In genomic region chr11:65621460-65621859, GRCh38 we compare ENCODE assay signal across 19 cellular contexts. TPM values are rescaled to one million over a fixed set of nuclear protein-coding genes. Genes with fewer than 3 reads are reported as not detected.
DNase-seq lines count a peak whose midpoint lies in the region; ATAC-seq, FAIRE-seq and TF ChIP-seq lines count a peak whose summit lies in the region.
"Had no signal": no experiment of that assay in that cellular context is flagged by ENCODE, and none has a peak within 500 bp of the region (broad histone marks: within the 10 kb centered on the region; RNA-seq: fewer than 3 reads in every experiment).

No MANE protein-coding gene starts in this region.

- DNase-seq in activated naive CD4-positive, alpha-beta T cell treated with anti-CD3 and anti-CD28 coated beads, Interleukin-2, amount 10 ng/mL, durations not matched to agents 7 days and 5 days, result no peak
- no peak for DNase-seq in activated naive CD4-positive, alpha-beta T cell (lab: John Stamatoyannopoulos, UW)
- DNase-seq in K562 (ENCODE audit: extremely low read depth in 1 of 4, low spot score in 3 of 4) (no peak), NAMALWA (ENCODE audit: low spot score) (no peak), DMS79 treated with DMSO at 0.1 percent for 48 hours (lab: John Stamatoyannopoulos, UW) (no peak)
- no peak for DNase-seq in stimulated activated effector memory CD8-positive, alpha-beta T cell treated with anti-CD3 and anti-CD28 coated beads, Interleukin-12 subunit alpha, Interleukin-12 subunit beta, amount 100 ng/mL, for 72 hours (ENCODE audit: low spot score in 2 of 2)
- DNase-seq: CD8-positive, alpha-beta T cell; DMS79; NCI-H187 treated with DMSO at 0.1 percent for 48 hours; NCI-H345; NCI-H526 treated with DMSO at 0.1 percent for 48 hours; SHP77 treated with DMSO at 0.1 percent for 48 hours had no signal

- peaks cover 35% of the 10 kb centered on the region for H3K36me3 Mint-ChIP-seq in activated naive CD4-positive, alpha-beta T cell treated with anti-CD3 and anti-CD28 coated beads, Interleukin-2, amount 10 ng/mL, durations not matched to agents 7 days and 5 days
- peaks cover 91% of the 10 kb centered on the region for H3K36me3 Mint-ChIP-seq in stimulated activated effector memory CD8-positive, alpha-beta T cell treated with anti-CD3 and anti-CD28 coated beads, Interleukin-12 subunit alpha, Interleukin-12 subunit beta, amount 100 ng/mL, for 72 hours

- H3K9me1 ChIP-seq in K562 (ENCODE audit: control insufficient read depth, insufficient read depth, low read length), result no peaks in the 10 kb centered on the region

- H3K9me3 ChIP-seq in K562 (replicated peaks; ENCODE audit: control insufficient read depth, insufficient read depth, low read depth, low read length), result no peaks in the 10 kb centered on the region
- H3K9me3 ChIP-seq: BLaER1 had no signal

- peaks cover 17% of the 10 kb centered on the region for H3K79me2 ChIP-seq in K562 (ENCODE audit: control insufficient read depth, insufficient read depth, low read length)

- no peak overlapping the region; a peak in 1 of 4 replicates for H3K9ac ChIP-seq in K562 (ENCODE audit: insufficient read depth in 1 of 2, low read depth in 2 of 2, low read length in 2 of 2)
- H3K9ac ChIP-seq: BLaER1 had no signal

- no peak for TF ChIP-seq CTCF in K562 (IDR thresholded peaks at IDR 0.05 in 2 of 3, conservative IDR thresholded peaks at IDR 0.05 in 1 of 3; ENCODE audit: insufficient read depth in 2 of 3, low read depth in 1 of 3, low read length in 3 of 3)

- no peaks in the 10 kb centered on the region for H3K9me3 Mint-ChIP-seq in activated naive CD4-positive, alpha-beta T cell treated with anti-CD3 and anti-CD28 coated beads, Interleukin-2, amount 10 ng/mL, durations not matched to agents 7 days and 5 days
- no peaks in the 10 kb centered on the region for H3K9me3 Mint-ChIP-seq in stimulated activated effector memory CD8-positive, alpha-beta T cell treated with anti-CD3 and anti-CD28 coated beads, Interleukin-12 subunit alpha, Interleukin-12 subunit beta, amount 100 ng/mL, for 72 hours
- H3K9me3 Mint-ChIP-seq: CD8-positive, alpha-beta T cell; GM23338 had no signal

- H3K4me3 Mint-ChIP-seq in activated naive CD4-positive, alpha-beta T cell treated with anti-CD3 and anti-CD28 coated beads, Interleukin-2, amount 10 ng/mL, durations not matched to agents 7 days and 5 days, result no peak overlapping the region
- no peak overlapping the region for H3K4me3 Mint-ChIP-seq in stimulated activated effector memory CD8-positive, alpha-beta T cell treated with anti-CD3 and anti-CD28 coated beads, Interleukin-12 subunit alpha, Interleukin-12 subunit beta, amount 100 ng/mL, for 72 hours
- H3K4me3 Mint-ChIP-seq: CD8-positive, alpha-beta T cell; GM23338 had no signal

- no TSS peak for BruUV-seq in K562 (replicated peaks; lab: Mats Ljungman, UMichigan)

- H3K4me3 ChIP-seq in K562, result no peak overlapping the region
- H3K4me3 ChIP-seq: BLaER1, GM23338 had no signal

- peaks cover 92% of the 10 kb centered on the region; the same call in 2 of the 3 replicates for H3K36me3 ChIP-seq in K562 (ENCODE audit: control insufficient read depth, insufficient read depth, low read length)

- no peaks in the 10 kb centered on the region for H3K27me3 Mint-ChIP-seq in activated naive CD4-positive, alpha-beta T cell treated with anti-CD3 and anti-CD28 coated beads, Interleukin-2, amount 10 ng/mL, durations not matched to agents 7 days and 5 days

- peaks cover 25% of the 10 kb centered on the region for H3K4me1 Mint-ChIP-seq in activated naive CD4-positive, alpha-beta T cell treated with anti-CD3 and anti-CD28 coated beads, Interleukin-2, amount 10 ng/mL, durations not matched to agents 7 days and 5 days
- peaks cover 35% of the 10 kb centered on the region for H3K4me1 Mint-ChIP-seq in stimulated activated effector memory CD8-positive, alpha-beta T cell treated with anti-CD3 and anti-CD28 coated beads, Interleukin-12 subunit alpha, Interleukin-12 subunit beta, amount 100 ng/mL, for 72 hours

- H4K20me1 ChIP-seq in K562 (replicated peaks; ENCODE audit: control insufficient read depth, insufficient read depth, low read length), result no peaks in the 10 kb centered on the region; the same call in 1 of the 2 replicates

- no peaks in the 10 kb centered on the region for H3K27me3 ChIP-seq in K562 (ENCODE audit: control insufficient read depth in 2 of 2, insufficient read depth in 2 of 2, low read length in 2 of 2)
- H3K27me3 ChIP-seq: BLaER1 had no signal

- no peak overlapping the region for H2AFZ ChIP-seq in K562 (ENCODE audit: low read depth, low read length)
- H2AFZ ChIP-seq: GM23338 had no signal

- H3K4me1 ChIP-seq in K562 (replicated peaks in 1 of 2; ENCODE audit: control insufficient read depth in 2 of 2, insufficient read depth in 2 of 2, low read length in 2 of 2), result peaks cover 6 to 60% of the 10 kb centered on the region in 2 experiments; a peak in 3 of 5 replicates

- TF ChIP-seq RAD21 in K562 (CRISPR knock-in tag; conservative IDR thresholded peaks at IDR 0.05 in 1 of 2, IDR thresholded peaks at IDR 0.05 in 1 of 2), result no peak

- TF ChIP-seq POLR2A in K562 (conservative IDR thresholded peaks at IDR 0.05), result no peak

- intact Hi-C loops in K562 (cut with micrococcal nuclease), result no loop called here

- no peak overlapping the region for H3K4me2 ChIP-seq in K562 (ENCODE audit: insufficient read depth, low read length)
- H3K4me2 ChIP-seq: BLaER1, GM23338 had no signal

- in situ Hi-C loops in K562 (cut with MboI), result no loop called here

- H3K27ac ChIP-seq in K562 (ENCODE audit: extremely low read depth, low read depth, low read length), result no peak overlapping the region
- H3K27ac ChIP-seq: BLaER1, HL-60 had no signal

- no peak for ATAC-seq in K562
- ATAC-seq in stimulated activated effector memory CD8-positive, alpha-beta T cell treated with anti-CD3 and anti-CD28 coated beads, Interleukin-12 subunit alpha, Interleukin-12 subunit beta, amount 100 ng/mL, for 72 hours, result no peak
- ATAC-seq: CD8-positive, alpha-beta T cell; GM23338; HCT116 had no signal

- CTCF ChIA-PET in activated naive CD4-positive, alpha-beta T cell treated with anti-CD3 and anti-CD28 coated beads, Interleukin-2, amount 10 ng/mL, durations not matched to agents 7 days and 5 days (lab: Charles Lee), result no interaction called here
- CTCF ChIA-PET in K562 (lab: Yijun Ruan, JAX; ENCODE audit: low intra/inter-chr PET ratio), result no interaction called here

- H3K27ac Mint-ChIP-seq in activated naive CD4-positive, alpha-beta T cell treated with anti-CD3 and anti-CD28 coated beads, Interleukin-2, amount 10 ng/mL, durations not matched to agents 7 days and 5 days, result peak overlapping the region; percentile 19
- H3K27ac Mint-ChIP-seq in stimulated activated effector memory CD8-positive, alpha-beta T cell treated with anti-CD3 and anti-CD28 coated beads, Interleukin-12 subunit alpha, Interleukin-12 subunit beta, amount 100 ng/mL, for 72 hours, result peak overlapping the region; percentile 79
- H3K27ac Mint-ChIP-seq: CD8-positive, alpha-beta T cell; GM23338 had no signal

- 96% methylated on average over 14 of the region's 14 CpGs for WGBS in K562 (ENCODE audit: insufficient coverage, low coverage, missing lambda C conversion rate)

- TF ChIP-seq EP300 in K562 (IDR thresholded peaks at IDR 0.05; ENCODE audit: low read length), result no peak

- FAIRE-seq in K562 (lab: Jason Lieb, UNC), result no peak
- FAIRE-seq: A204.1, D721Med had no signal

- POLR2A ChIA-PET in K562 (lab: Yijun Ruan, JAX), result interaction anchor here (0.9 to 2.9 kb wide), 4 partner anchors 9 to 17 kb away, joined by 3 to 8 read pairs (median 4); partner anchors contain the start of gene SIPA1

RNA-seq across cellular contexts. Expression of gene PCNX3, which starts 5.9 kb away (rescaled TPM):
- 75.0 and 267 TPM in 2 replicates for total RNA-seq in K562 (2011; cell fraction: chromatin; rRNA removed; ENCODE audit: low replicate concordance)
- 170 and 187 TPM in 2 replicates for total RNA-seq in K562 (2011; cell fraction: nucleolus; rRNA removed)
- 110 and 119 TPM in 2 replicates for total RNA-seq in K562 (2011; cell fraction: nucleoplasm; rRNA removed)
- total RNA-seq in K562 (2014; rRNA removed), result 21.3 and 24.3 TPM in 2 replicates
- total RNA-seq in K562 (2014; rRNA removed; fragmentation: Illumina TruSeq; extraction: Trizol), result 2.5 and 4.3 TPM in 2 replicates
- total RNA-seq in K562 (2015; rRNA removed; fragmentation: Illumina TruSeq; extraction: Trizol), result 13.9 and 14.1 TPM in 2 replicates
- 40.0 and 47.8 TPM in 2 replicates for total RNA-seq in K562 (2021)
- 9.2 and 19.0 TPM in 2 replicates for polyA plus RNA-seq in K562 (2011; rRNA removed)
- 17.7 and 33.4 TPM in 2 replicates for polyA plus RNA-seq in K562 (2011; cell fraction: cytosol; rRNA removed)
- 87.8 and 157 TPM in 2 replicates for polyA plus RNA-seq in K562 (2011; cell fraction: nucleus; rRNA removed)
- polyA plus RNA-seq in K562 (2012), result 25.3 and 40.1 TPM in 2 replicates
- 12.8 and 28.6 TPM in 2 replicates for polyA plus RNA-seq in K562 (2014; fragmentation: Illumina TruSeq; extraction: Trizol)
- under 1 TPM; 0.11 to 0.29 TPM for polyA plus RNA-seq in K562 (2014; fragmentation: Nextera tagmentation; extraction: Ambion mirVana)
- polyA plus RNA-seq in K562 (2014; rRNA removed), result 30.1 and 32.8 TPM in 2 replicates
- polyA minus RNA-seq in K562 (2011; rRNA and poly(A)+ RNA removed), result 8.4 and 10.6 TPM in 2 replicates
- polyA minus RNA-seq in K562 (2011; cell fraction: cytosol; rRNA and poly(A)+ RNA removed), result 25.9 and 35.1 TPM in 2 replicates
- 43.0 and 43.9 TPM in 2 replicates for polyA minus RNA-seq in K562 (2011; cell fraction: nucleus; rRNA and poly(A)+ RNA removed)

RNA-seq across cellular contexts. Expression of gene MAP3K11, which starts 7.4 kb away (rescaled TPM):
- total RNA-seq in K562 (2011; cell fraction: chromatin; rRNA removed; ENCODE audit: low replicate concordance), result 60.6 and 168 TPM in 2 replicates
- total RNA-seq in K562 (2011; cell fraction: nucleolus; rRNA removed), result 72.6 and 83.4 TPM in 2 replicates
- 51.5 and 63.5 TPM in 2 replicates for total RNA-seq in K562 (2011; cell fraction: nucleoplasm; rRNA removed)
- total RNA-seq in K562 (2014; rRNA removed), result 28.7 and 39.9 TPM in 2 replicates
- 5.4 and 9.0 TPM in 2 replicates for total RNA-seq in K562 (2014; rRNA removed; fragmentation: Illumina TruSeq; extraction: Trizol)
- total RNA-seq in K562 (2015; rRNA removed; fragmentation: Illumina TruSeq; extraction: Trizol), result 18.2 and 20.5 TPM in 2 replicates
- 42.7 and 47.7 TPM in 2 replicates for total RNA-seq in K562 (2021)
- polyA plus RNA-seq in K562 (2011; rRNA removed), result 13.1 and 18.0 TPM in 2 replicates
- polyA plus RNA-seq in K562 (2011; cell fraction: cytosol; rRNA removed), result 19.3 and 52.1 TPM in 2 replicates
- 31.1 and 52.1 TPM in 2 replicates for polyA plus RNA-seq in K562 (2011; cell fraction: nucleus; rRNA removed)
- polyA plus RNA-seq in K562 (2012), result 35.9 and 37.4 TPM in 2 replicates
- 12.2 and 23.0 TPM in 2 replicates for polyA plus RNA-seq in K562 (2014; fragmentation: Illumina TruSeq; extraction: Trizol)
- 1 to 10 TPM in 1 of 2 experiments, under 1 TPM in 1; 0.77 to 1.6 TPM for polyA plus RNA-seq in K562 (2014; fragmentation: Nextera tagmentation; extraction: Ambion mirVana)
- polyA plus RNA-seq in K562 (2014; rRNA removed), result 25.0 and 31.6 TPM in 2 replicates
- 14.7 TPM in 2 replicates for polyA minus RNA-seq in K562 (2011; rRNA and poly(A)+ RNA removed)
- 23.4 and 26.2 TPM in 2 replicates for polyA minus RNA-seq in K562 (2011; cell fraction: cytosol; rRNA and poly(A)+ RNA removed)
- polyA minus RNA-seq in K562 (2011; cell fraction: nucleus; rRNA and poly(A)+ RNA removed), result 24.2 and 31.1 TPM in 2 replicates

RNA-seq across cellular contexts. Expression of gene SIPA1, which starts 16.4 kb away (rescaled TPM):
- total RNA-seq in K562 (2011; cell fraction: chromatin; rRNA removed; ENCODE audit: low replicate concordance), result 26.8 and 126 TPM in 2 replicates
- total RNA-seq in K562 (2011; cell fraction: nucleolus; rRNA removed), result 79.4 and 96.4 TPM in 2 replicates
- total RNA-seq in K562 (2011; cell fraction: nucleoplasm; rRNA removed), result 35.7 and 43.0 TPM in 2 replicates
- total RNA-seq in K562 (2014; rRNA removed) (45.7 and 56.0 TPM in 2 replicates), K562 (2014; rRNA removed; fragmentation: Illumina TruSeq; extraction: Trizol) (12.4 and 14.2 TPM in 2 replicates), K562 (2015; rRNA removed; fragmentation: Illumina TruSeq; extraction: Trizol) (28.3 and 29.2 TPM in 2 replicates), K562 (2021) (83.1 and 85.8 TPM in 2 replicates)
- polyA plus RNA-seq in K562 (2011; rRNA removed) (16.8 and 31.3 TPM in 2 replicates), K562 (2014; fragmentation: Illumina TruSeq; extraction: Trizol) (15.5 and 30.0 TPM in 2 replicates), K562 (2014; fragmentation: Nextera tagmentation; extraction: Ambion mirVana) (1 to 10 TPM in 1 of 2 experiments, under 1 TPM in 1; 0.25 to 1.4 TPM), K562 (2014; rRNA removed) (34.7 and 37.2 TPM in 2 replicates)
- polyA plus RNA-seq in K562 (2011; cell fraction: cytosol; rRNA removed), result 19.5 and 74.2 TPM in 2 replicates
- polyA plus RNA-seq in K562 (2011; cell fraction: nucleus; rRNA removed), result 72.0 and 175 TPM in 2 replicates
- 54.8 and 65.0 TPM in 2 replicates for polyA plus RNA-seq in K562 (2012)
- polyA minus RNA-seq in K562 (2011; rRNA and poly(A)+ RNA removed), result 15.4 and 26.3 TPM in 2 replicates
- polyA minus RNA-seq in K562 (2011; cell fraction: cytosol; rRNA and poly(A)+ RNA removed), result 43.1 and 44.1 TPM in 2 replicates
- polyA minus RNA-seq in K562 (2011; cell fraction: nucleus; rRNA and poly(A)+ RNA removed), result 26.3 and 33.0 TPM in 2 replicates

RNA-seq across cellular contexts. Expression of gene KCNK7, which starts 25.9 kb away (rescaled TPM):
- 0.33 and 1.00 TPM in 2 replicates for total RNA-seq in K562 (2011; cell fraction: chromatin; rRNA removed; ENCODE audit: low replicate concordance)
- 0.26 TPM in 1 of 2 replicates, not detected in the other for total RNA-seq in K562 (2011; cell fraction: nucleolus; rRNA removed)
- 0.29 TPM in 1 of 2 replicates, not detected in the other for total RNA-seq in K562 (2011; cell fraction: nucleoplasm; rRNA removed)
- total RNA-seq in K562 (2014; rRNA removed), result not detected in 2 replicates
- total RNA-seq in K562 (2014; rRNA removed; fragmentation: Illumina TruSeq; extraction: Trizol), result not detected in 2 replicates
- total RNA-seq in K562 (2015; rRNA removed; fragmentation: Illumina TruSeq; extraction: Trizol), result not detected in 2 replicates
- total RNA-seq in K562 (2021), result 0.40 TPM in 1 of 2 replicates, not detected in the other
- not detected in 2 replicates for polyA plus RNA-seq in K562 (2011; rRNA removed)
- 0.28 TPM in 1 of 2 replicates, not detected in the other for polyA plus RNA-seq in K562 (2011; cell fraction: cytosol; rRNA removed)
- polyA plus RNA-seq in K562 (2011; cell fraction: nucleus; rRNA removed), result not detected in 2 replicates
- polyA plus RNA-seq in K562 (2012), result 0.39 and 0.58 TPM in 2 replicates
- not detected in 2 replicates for polyA plus RNA-seq in K562 (2014; fragmentation: Illumina TruSeq; extraction: Trizol)
- polyA plus RNA-seq in K562 (2014; fragmentation: Nextera tagmentation; extraction: Ambion mirVana), result not detected
- 0.07 TPM in 1 of 2 replicates, not detected in the other for polyA plus RNA-seq in K562 (2014; rRNA removed)
- not detected in 2 replicates for polyA minus RNA-seq in K562 (2011; rRNA and poly(A)+ RNA removed)
- polyA minus RNA-seq in K562 (2011; cell fraction: cytosol; rRNA and poly(A)+ RNA removed), result not detected in 2 replicates
- polyA minus RNA-seq in K562 (2011; cell fraction: nucleus; rRNA and poly(A)+ RNA removed), result 0.27 TPM in 1 of 2 replicates, not detected in the other
- total RNA-seq: G401, GM23338 had no signal

RNA-seq across cellular contexts. Expression of gene RELA, which starts 41.3 kb away (rescaled TPM):
- 79.5 and 201 TPM in 2 replicates for total RNA-seq in K562 (2011; cell fraction: chromatin; rRNA removed; ENCODE audit: low replicate concordance)
- total RNA-seq in K562 (2011; cell fraction: nucleolus; rRNA removed), result 107 and 114 TPM in 2 replicates
- total RNA-seq in K562 (2011; cell fraction: nucleoplasm; rRNA removed), result 101 and 117 TPM in 2 replicates
- total RNA-seq in K562 (2014; rRNA removed) (33.4 and 37.6 TPM in 2 replicates), K562 (2014; rRNA removed; fragmentation: Illumina TruSeq; extraction: Trizol) (13.6 and 14.2 TPM in 2 replicates), K562 (2015; rRNA removed; fragmentation: Illumina TruSeq; extraction: Trizol) (20.6 and 21.0 TPM in 2 replicates), K562 (2021) (52.2 and 62.0 TPM in 2 replicates)
- polyA plus RNA-seq in K562 (2011; rRNA removed) (17.0 and 30.8 TPM in 2 replicates), K562 (2014; fragmentation: Illumina TruSeq; extraction: Trizol) (46.8 and 67.4 TPM in 2 replicates), K562 (2014; fragmentation: Nextera tagmentation; extraction: Ambion mirVana) (1 to 10 TPM; 6.0 to 6.4 TPM), K562 (2014; rRNA removed) (30.1 and 31.1 TPM in 2 replicates)
- 15.4 and 23.1 TPM in 2 replicates for polyA plus RNA-seq in K562 (2011; cell fraction: cytosol; rRNA removed)
- 129 and 168 TPM in 2 replicates for polyA plus RNA-seq in K562 (2011; cell fraction: nucleus; rRNA removed)
- polyA plus RNA-seq in K562 (2012), result 45.8 and 53.1 TPM in 2 replicates
- polyA minus RNA-seq in K562 (2011; rRNA and poly(A)+ RNA removed), result 24.3 and 24.4 TPM in 2 replicates
- polyA minus RNA-seq in K562 (2011; cell fraction: cytosol; rRNA and poly(A)+ RNA removed), result 25.8 and 34.8 TPM in 2 replicates
- 58.0 and 73.5 TPM in 2 replicates for polyA minus RNA-seq in K562 (2011; cell fraction: nucleus; rRNA and poly(A)+ RNA removed)
